8 cellular contexts compared by ENCODE assay signal in the genomic region with DNA sequence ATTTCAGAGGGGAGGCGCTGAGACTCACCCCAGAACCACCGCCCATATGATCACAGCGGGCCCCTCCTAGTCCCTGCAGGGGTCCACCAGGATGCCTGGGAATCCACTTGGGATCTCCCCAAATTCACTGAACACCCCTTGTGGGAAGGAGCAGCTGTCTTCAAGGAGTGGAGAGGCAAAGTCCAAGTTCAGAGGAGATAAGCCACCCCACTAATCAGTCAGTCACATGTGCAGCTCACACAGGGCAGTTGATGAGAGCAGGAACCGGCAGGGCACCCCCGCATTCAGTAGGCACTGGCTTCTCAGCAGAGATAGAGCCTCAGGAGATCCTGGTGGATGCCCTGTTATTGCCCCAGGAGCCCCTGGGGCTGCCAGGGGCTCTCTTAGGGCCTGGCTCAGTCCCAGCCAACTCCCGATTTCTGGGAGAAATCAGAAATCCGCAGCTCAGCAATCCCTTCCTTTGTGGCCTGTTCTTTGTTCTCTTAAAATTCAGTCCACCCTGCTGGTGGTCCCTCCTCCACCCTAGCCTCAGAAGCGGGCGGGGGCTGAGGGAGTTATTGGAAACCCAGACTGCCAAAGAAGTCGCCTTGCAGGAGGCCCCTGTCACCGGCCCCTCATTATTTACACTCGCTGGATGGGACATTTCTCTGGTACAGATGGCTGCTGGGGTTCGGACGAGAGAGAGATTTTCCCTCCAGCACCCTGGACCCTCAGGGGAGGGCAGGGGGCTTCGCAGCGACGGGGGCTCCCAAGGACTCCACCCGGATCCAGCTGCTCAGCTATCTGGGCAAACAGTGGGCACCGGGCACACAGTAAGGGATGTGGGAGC. TPM values are rescaled to one million over a fixed set of nuclear protein-coding genes. Genes with fewer than 3 reads are reported as not detected.
A peak's percentile ranks its signal among the peaks of the same experiment; 100 is the strongest.
DNase-seq lines count a peak whose midpoint lies in the region; ATAC-seq and TF ChIP-seq lines count a peak whose summit lies in the region.

No MANE protein-coding gene starts in this region.

- intact Hi-C loops in A673 (cut with micrococcal nuclease; ENCODE audit: unreplicated experiment) = loop anchor here (2.0 kb wide), 2 partner anchors 33 to 61 kb away; no protein-coding TSS in a partner anchor
- intact Hi-C loops in testis (cut with DNase I; ENCODE audit: low total_unique reads) = no loop called here

- H3K36me3 ChIP-seq in A673 (ENCODE audit: insufficient read depth, low read length, poor library complexity, severe bottlenecking) (no peaks in the 10 kb centered on the region), HUES64 (ENCODE audit: insufficient read depth, low read length) (no peaks in the 10 kb centered on the region), testis (ENCODE audit: low read depth, missing control alignments) (no peaks in the 10 kb centered on the region)

- WGBS in HUES64 = 13% methylated on average over 19 of the region's 19 CpGs
- WGBS in testis, 2 donors = 3 to 10% methylated on average over 11 to 19 of the region's 19 CpGs

- peak overlapping the region; percentile 99 for H3K4me3 ChIP-seq in A673 (ENCODE audit: low read depth, low read length, poor library complexity, severe bottlenecking)
- H3K4me3 ChIP-seq in HUES64 (ENCODE audit: low read length) = peak overlapping the region; percentile 94
- H3K4me3 ChIP-seq in astrocyte of the cerebellum (ENCODE audit: low read depth, low read length) = peak overlapping the region; percentile 95
- H3K4me3 ChIP-seq in testis = peak overlapping the region; percentile 95 to 98

- H3K9ac ChIP-seq in HUES64 (ENCODE audit: low read depth, low read length) = peak overlapping the region; percentile 81

- BruUV-seq in A673 (replicated peaks; lab: Mats Ljungman, UMichigan) = TSS peak; percentile 54

- POLR2A ChIA-PET in A673 (lab: Charles Lee; ENCODE audit: low non-redundant PET) = no interaction called here

- H3K9me3 ChIP-seq in A673 (ENCODE audit: low read depth, low read length, poor library complexity, severe bottlenecking) (no peaks in the 10 kb centered on the region), HUES64 (ENCODE audit: insufficient read depth, low read depth, low read length) (no peaks in the 10 kb centered on the region), testis (no peaks in the 10 kb centered on the region)

- in situ Hi-C loops in astrocyte of the cerebellum (cut with HindIII; ENCODE audit: low sequenced_read_pairs) = no loop called here

- no peaks in the 10 kb centered on the region for H3K27me3 ChIP-seq in A673 (replicated peaks; ENCODE audit: insufficient read depth, low read depth, low read length, poor library complexity)
- H3K27me3 ChIP-seq in HUES64 (ENCODE audit: insufficient read depth, low read length) = peaks cover 13% of the 10 kb centered on the region
- H3K27me3 ChIP-seq in testis = no peaks in the 10 kb centered on the region

- ATAC-seq in left lobe of liver = no peak

- peak; percentile 63 for DNase-seq in A673 (ENCODE audit: low spot score)
- no peak for DNase-seq in astrocyte of the cerebellum (ENCODE audit: low read depth)
- DNase-seq in left lobe of liver (ENCODE audit: low spot score) = peak; percentile 60
- DNase-seq in testis = peak; percentile 88
- no peak for DNase-seq in SK-N-DZ (ENCODE audit: low spot score)
- no peak for DNase-seq in stimulated activated CD4-positive, alpha-beta T cell treated with anti-CD3 and anti-CD28 coated beads, Interleukin-2, amount 100 ng/mL, for 24 hours
- DNase-seq in 8988T = no peak

- TF ChIP-seq POLR2A in testis (IDR thresholded peaks at IDR 0.05) = no peak

- H3K4me1 ChIP-seq in A673 (ENCODE audit: insufficient read depth, low read length, poor library complexity, severe bottlenecking) (peaks cover 44% of the 10 kb centered on the region), HUES64 (ENCODE audit: insufficient read depth, low read length) (peaks cover 36% of the 10 kb centered on the region), testis (peaks cover 38% of the 10 kb centered on the region)

- no peak for TF ChIP-seq CTCF in A673 (conservative IDR thresholded peaks at IDR 0.05; ENCODE audit: low read depth, low read length)
- TF ChIP-seq CTCF in astrocyte of the cerebellum (IDR thresholded peaks at IDR 0.05; ENCODE audit: low read depth, low read length, missing control alignments) = no peak
- TF ChIP-seq CTCF in testis (IDR thresholded peaks at IDR 0.05) = no peak

- H3K27ac ChIP-seq in A673 (ENCODE audit: low read depth, low read length, poor library complexity, severe bottlenecking) = peak overlapping the region; percentile 91
- H3K27ac ChIP-seq in HUES64 (ENCODE audit: low read depth, low read length) = peak overlapping the region; percentile 83; the same call in 1 of the 2 replicates
- H3K27ac ChIP-seq in testis = peak overlapping the region; percentile 92 to 93

- CTCF ChIA-PET in A673 (lab: Charles Lee) = interaction anchor here (1.7 kb wide), 1 partner anchor 60 kb away, joined by 7 read pairs; no protein-coding TSS in a partner anchor

RNA-seq across cellular contexts. Expression of a gene that starts 1.9 kb away (rescaled TPM):
- total RNA-seq in A673 (2021) (37.5 and 40.2 TPM in 2 replicates), left lobe of liver (35.5 TPM), testis (100 to 1,000 TPM; 103 to 140 TPM)
- polyA plus RNA-seq in HUES64 (2013, experiment 1 of 2) = 16.1 TPM
- 20.4 TPM for polyA plus RNA-seq in HUES64 (2013, experiment 2 of 2)
- polyA plus RNA-seq in testis (ENCODE audit: insufficient read depth, low read depth, low replicate concordance) = 55.9 TPM
- 54.4 and 60.4 TPM in 2 replicates for polyA plus RNA-seq in SK-N-DZ (2014; cell fraction: cytosol; rRNA removed)
- polyA plus RNA-seq in SK-N-DZ (2014; cell fraction: nucleus; rRNA removed) = 19.4 and 26.2 TPM in 2 replicates

RNA-seq across cellular contexts. Expression of a gene that starts 48.3 kb away (rescaled TPM):
- total RNA-seq in A673 (2021) (0.24 TPM in 1 of 2 replicates, not detected in the other), left lobe of liver (0.13 TPM), testis (under 1 TPM in 1 of 2 donors, not detected in 1; 0.94 TPM)
- not detected for polyA plus RNA-seq in HUES64 (2013, experiment 1 of 2)
- not detected for polyA plus RNA-seq in HUES64 (2013, experiment 2 of 2)
- 0.79 TPM for polyA plus RNA-seq in testis (ENCODE audit: insufficient read depth, low read depth, low replicate concordance)
- polyA plus RNA-seq in SK-N-DZ (2014; cell fraction: cytosol; rRNA removed) = not detected in 2 replicates
- not detected in 2 replicates for polyA plus RNA-seq in SK-N-DZ (2014; cell fraction: nucleus; rRNA removed)

Comparison
In these comparisons a context has a peak if more than half of its experiments do, and no peak if none do; other contexts are left out.
1. DNase-seq: peak in A673 (single experiment), left lobe of liver (single experiment) and testis (single experiment); none in astrocyte of the cerebellum (single experiment), SK-N-DZ (single experiment), stimulated activated CD4-positive, alpha-beta T cell treated with anti-CD3 and anti-CD28 coated beads, Interleukin-2, amount 100 ng/mL, for 24 hours (0 of 2) and 8988T (single experiment).
2. Peak in every context shown above with its lines, with median percentiles within 50 percentile points of each other: H3K27ac ChIP-seq and H3K4me3 ChIP-seq.